8 cellular contexts compared by ENCODE assay signal in the genomic region with DNA sequence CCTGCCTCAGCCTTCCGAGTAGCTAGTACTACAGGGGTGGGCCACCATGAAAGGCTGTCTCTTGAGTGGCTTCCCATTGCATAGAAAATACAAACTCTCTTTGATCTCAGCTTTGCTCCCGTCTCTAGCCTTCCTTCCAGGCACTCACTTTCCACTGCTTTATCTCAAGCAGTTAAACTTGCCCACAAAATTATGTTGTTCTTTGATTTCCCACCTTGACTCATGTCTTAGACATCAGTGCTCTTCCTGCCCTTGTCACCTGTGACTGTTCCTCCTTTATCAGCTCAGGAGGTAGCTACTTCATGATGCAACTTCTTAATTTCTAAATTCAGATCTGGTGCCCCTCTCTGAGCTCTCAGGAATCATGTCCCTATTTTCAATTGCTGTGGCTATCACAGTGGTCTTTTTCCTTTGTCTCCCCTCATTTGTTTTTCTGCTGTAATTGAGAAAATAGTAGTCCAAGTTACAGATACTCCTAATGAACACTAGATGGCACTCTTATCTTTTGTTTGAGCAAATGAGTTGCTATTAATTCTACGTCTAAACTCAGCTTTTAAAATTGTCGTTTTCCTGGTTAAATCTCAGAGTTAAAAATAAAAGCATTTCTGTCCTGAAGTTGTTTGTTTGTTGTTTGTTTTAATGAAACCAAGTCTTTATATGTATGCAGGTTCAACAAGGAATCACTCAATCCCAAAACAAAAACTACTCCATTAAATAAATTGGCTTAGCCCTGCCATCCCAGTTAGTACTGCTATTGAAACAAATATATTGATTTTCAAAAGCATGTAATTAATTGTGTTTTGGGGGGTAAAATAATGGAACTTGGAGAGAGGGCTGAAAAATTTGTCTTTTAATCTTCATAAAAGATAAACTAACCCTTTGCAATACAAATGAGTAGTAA. TPM values are rescaled to one million over a fixed set of nuclear protein-coding genes. Genes with fewer than 3 reads are reported as not detected.
DNase-seq lines count a peak whose midpoint lies in the region; ATAC-seq, FAIRE-seq and TF ChIP-seq lines count a peak whose summit lies in the region.

No MANE protein-coding gene starts in this region.

- H3K9ac ChIP-seq in HepG2 (ENCODE audit: insufficient read depth, low read depth, low read length), result no peak overlapping the region

- no peak overlapping the region for H3K4me3 ChIP-seq in body of pancreas
- H3K4me3 ChIP-seq in HepG2 (replicated peaks in 1 of 3; ENCODE audit: insufficient read depth in 1 of 3, low read depth in 2 of 3, low read length in 3 of 3), result no peak overlapping the region

- H3K27ac Mint-ChIP-seq in CD14-positive monocyte, result no peak overlapping the region

- in situ Hi-C loops in HepG2 (cut with HindIII; ENCODE audit: extremely low pct_ligation_motif_present, low pct_unique_long_range_greater_than_20kb), result loop anchor here (5.0 kb wide), 1 partner anchor 252 kb away; no protein-coding TSS in a partner anchor

- H3K79me2 ChIP-seq in HepG2 (ENCODE audit: insufficient read depth, low read length), result no peaks in the 10 kb centered on the region

- no peak overlapping the region for H3K27ac ChIP-seq in body of pancreas
- no peak overlapping the region for H3K27ac ChIP-seq in HepG2 (ENCODE audit: extremely low read length, insufficient read depth, low read length)

- intact Hi-C loops in CD14-positive monocyte (cut with micrococcal nuclease) (loop anchor here (5.0 kb wide), 2 partner anchors 757 to 762 kb away; no protein-coding TSS in a partner anchor), body of pancreas (cut with DNase I) (loop anchor here (5.0 kb wide), 1 partner anchor 247 kb away; no protein-coding TSS in a partner anchor), HepG2 (cut with micrococcal nuclease; ENCODE audit: unreplicated experiment) (loop anchor here (1.0 to 10.0 kb wide), 2 partner anchors 249 to 600 kb away; no protein-coding TSS in a partner anchor)

- no TSS peak for BruUV-seq in HepG2 (replicated peaks; lab: Mats Ljungman, UMichigan)

- no peak for DNase-seq in CD14-positive monocyte (ENCODE audit: low spot score)
- DNase-seq in GM20000 (ENCODE audit: low spot score), result peak; percentile 34
- DNase-seq in NCI-H2227 treated with DMSO at 0.1 percent for 48 hours (lab: John Stamatoyannopoulos, UW), result peak; percentile 74
- DNase-seq in body of pancreas, result no peak
- DNase-seq in HepG2 (ENCODE audit: low spot score), result peak; percentile 24
- DNase-seq in HPDE6-E6E7 (ENCODE audit: extremely low spot score), result no peak

- no peaks in the 10 kb centered on the region for H4K20me1 ChIP-seq in HepG2 (ENCODE audit: insufficient read depth, low read length)

- H3K4me3 Mint-ChIP-seq in CD14-positive monocyte, result no peak overlapping the region

- TF ChIP-seq POLR2A in body of pancreas (IDR thresholded peaks at IDR 0.05), result no peak
- TF ChIP-seq POLR2A in HepG2 (IDR thresholded peaks at IDR 0.05; ENCODE audit: insufficient read depth in 1 of 2, low read depth in 2 of 2, low read length in 2 of 2), result no peak

- CTCF ChIA-PET in HepG2 (lab: Yijun Ruan, JAX; ENCODE audit: low intra/inter-chr PET ratio, low total read pairs), result interaction anchor here (3.8 kb wide), 1 partner anchor 248 kb away, joined by 70 read pairs; no protein-coding TSS in a partner anchor

- no peaks in the 10 kb centered on the region for H3K36me3 ChIP-seq in body of pancreas (replicated peaks in 1 of 2; ENCODE audit: insufficient read depth in 1 of 2, low read depth in 2 of 2)
- no peaks in the 10 kb centered on the region for H3K36me3 ChIP-seq in HepG2 (replicated peaks in 1 of 2; ENCODE audit: control insufficient read depth in 1 of 2, insufficient read depth in 2 of 2, low read length in 2 of 2)

- H3K4me1 ChIP-seq in body of pancreas, result no peaks in the 10 kb centered on the region
- no peaks in the 10 kb centered on the region for H3K4me1 ChIP-seq in HepG2 (ENCODE audit: insufficient read depth, low read length)

- H2AFZ ChIP-seq in HepG2 (ENCODE audit: low read length), result no peak overlapping the region

- peak; percentile 50; the same call in 1 of the 2 replicates for TF ChIP-seq RAD21 in HepG2 (CRISPR knock-in tag; IDR thresholded peaks at IDR 0.05)

- no peaks in the 10 kb centered on the region for H3K9me3 ChIP-seq in body of pancreas
- H3K9me3 ChIP-seq in HepG2 (ENCODE audit: low read length), result no peaks in the 10 kb centered on the region

- ATAC-seq in body of pancreas (no peak), HepG2 (no peak), HG03439 (IDR thresholded peaks at IDR 0.05; ENCODE audit: unreplicated experiment) (no peak), GM19328 (IDR thresholded peaks at IDR 0.05; ENCODE audit: unreplicated experiment) (no peak)

- POLR2A ChIA-PET in HepG2 (lab: Yijun Ruan, JAX), result no interaction called here

- WGBS in body of pancreas, 2 donors, result 3 to 9% methylated on average over 4 of the region's 4 CpGs
- WGBS in HepG2 (ENCODE audit: low lambda C conversion rate), result under 1% methylated on average over 4 of the region's 4 CpGs

- no peaks in the 10 kb centered on the region for H3K36me3 Mint-ChIP-seq in CD14-positive monocyte

- TF ChIP-seq EP300 in HepG2 (IDR thresholded peaks at IDR 0.05; ENCODE audit: low read depth in 2 of 2, low read length in 2 of 2), result no peak
- no peak for TF ChIP-seq EP300 in HepG2 (CRISPR knock-in tag; IDR thresholded peaks at IDR 0.05; ENCODE audit: borderline replicate concordance)

- no peak overlapping the region for H3K4me2 ChIP-seq in HepG2 (ENCODE audit: low read depth, low read length)

- H3K4me1 Mint-ChIP-seq in CD14-positive monocyte, result no peaks in the 10 kb centered on the region

- FAIRE-seq in HepG2 (lab: Jason Lieb, UNC), result peak; percentile 78

- TF ChIP-seq CTCF in CD14-positive monocyte (IDR thresholded peaks at IDR 0.05) (peak; percentile 77), GM20000 (IDR thresholded peaks at IDR 0.05; ENCODE audit: extremely low read depth, missing control alignments) (peak; percentile 33), body of pancreas (IDR thresholded peaks at IDR 0.05) (peak; percentile 29 to 77 (median 75)), HepG2 (CRISPR knock-in tag; IDR thresholded peaks at IDR 0.05) (peak; percentile 72)

- no peaks in the 10 kb centered on the region for H3K27me3 ChIP-seq in body of pancreas
- H3K27me3 ChIP-seq in HepG2 (ENCODE audit: control insufficient read depth in 1 of 2, insufficient read depth in 2 of 2, low read length in 2 of 2), result no peaks in the 10 kb centered on the region

- peaks cover 9 to 25% (median 17%) of the 10 kb centered on the region in 3 donors for H3K27me3 Mint-ChIP-seq in CD14-positive monocyte (ENCODE audit: low read depth in 3 of 3)

- H3K9me3 Mint-ChIP-seq in CD14-positive monocyte, result no peaks in the 10 kb centered on the region

TF ChIP-seq in HepG2, 621 proteins besides CTCF, POLR2A, EP300 and RAD21:
- TF ChIP-seq STAG1 (CRISPR knock-in tag; IDR thresholded peaks at IDR 0.05), result peak; percentile 90
- no peak for TF ChIP-seq JDP2 (CRISPR knock-in tag; IDR thresholded peaks at IDR 0.05; ENCODE audit: borderline replicate concordance)
- peak; percentile 59 for TF ChIP-seq SMC3 (IDR thresholded peaks at IDR 0.05; ENCODE audit: low read length)
- 0 out of 2 replicates have a peak, but pooled peaks have one; percentile 16 for TF ChIP-seq MIXL1 (CRISPR knock-in tag; IDR thresholded peaks at IDR 0.05)
- no peak for TF ChIP-seq CEBPG (CRISPR knock-in tag; IDR thresholded peaks at IDR 0.05)

RNA-seq across cellular contexts. Expression of a gene that starts 46.9 kb away (rescaled TPM):
- polyA plus RNA-seq in CD14-positive monocyte (under 1 TPM; 0.02 to 0.03 TPM), HepG2 (2011; rRNA removed) (0.17 and 0.42 TPM in 2 replicates)
- total RNA-seq in body of pancreas (1 to 10 TPM in 1 of 2 donors, under 1 TPM in 1; 0.52 to 3.0 TPM), HepG2 (2016; rRNA removed; fragmentation: Illumina TruSeq; extraction: Trizol) (0.63 and 0.66 TPM in 2 replicates)
- 0.09 and 0.10 TPM in 2 replicates for total RNA-seq in HepG2 (2016; cell fraction: cytosol; rRNA removed; fragmentation: Illumina TruSeq; extraction: Trizol; ENCODE audit: low read depth)
- 0.30 and 0.92 TPM in 2 replicates for total RNA-seq in HepG2 (2016; cell fraction: insoluble cytoplasmic fraction; rRNA removed; fragmentation: Illumina TruSeq; extraction: Trizol)
- 0.25 and 0.31 TPM in 2 replicates for total RNA-seq in HepG2 (2016; cell fraction: membrane; rRNA removed; fragmentation: Illumina TruSeq; extraction: Trizol)
- 0.28 and 0.87 TPM in 2 replicates for total RNA-seq in HepG2 (2016; cell fraction: nucleus; rRNA removed; fragmentation: Illumina TruSeq; extraction: Trizol)
- 0.06 and 0.08 TPM in 2 replicates for polyA plus RNA-seq in HepG2 (2011; cell fraction: cytosol; rRNA removed)
- 0.05 and 0.13 TPM in 2 replicates for polyA plus RNA-seq in HepG2 (2011; cell fraction: nucleus; rRNA removed)
- polyA plus RNA-seq in HepG2 (2012), result 0.20 and 0.46 TPM in 2 replicates
- 0.10 TPM in 2 replicates for polyA plus RNA-seq in HepG2 (2016; cell fraction: cytosol; fragmentation: Illumina TruSeq; extraction: Trizol; ENCODE audit: low read depth)
- 0.38 and 0.59 TPM in 2 replicates for polyA plus RNA-seq in HepG2 (2016; cell fraction: insoluble cytoplasmic fraction; fragmentation: Illumina TruSeq; extraction: Trizol; ENCODE audit: low read depth)
- 0.22 and 0.25 TPM in 2 replicates for polyA plus RNA-seq in HepG2 (2016; cell fraction: membrane; fragmentation: Illumina TruSeq; extraction: Trizol; ENCODE audit: low read depth)
- polyA plus RNA-seq in HepG2 (2016; cell fraction: nucleus; fragmentation: Illumina TruSeq; extraction: Trizol; ENCODE audit: insufficient read depth, low read depth), result 0.32 and 0.41 TPM in 2 replicates
- 2.4 and 27.2 TPM in 2 replicates for polyA minus RNA-seq in HepG2 (2011; rRNA and poly(A)+ RNA removed; ENCODE audit: low replicate concordance)
- 0.18 and 1.2 TPM in 2 replicates for polyA minus RNA-seq in HepG2 (2011; cell fraction: cytosol; rRNA and poly(A)+ RNA removed)
- polyA minus RNA-seq in HepG2 (2011; cell fraction: nucleus; rRNA and poly(A)+ RNA removed), result 0.77 and 1.6 TPM in 2 replicates

Comparison
In these comparisons a context has a peak if more than half of its experiments do, and no peak if none do; other contexts are left out.
1. DNase-seq: peak in GM20000 (single experiment), NCI-H2227 treated with DMSO at 0.1 percent for 48 hours (single experiment) and HepG2 (single experiment); none in CD14-positive monocyte (single experiment), body of pancreas (0 of 4) and HPDE6-E6E7 (single experiment).
2. Peak in every context shown above with its lines, with median percentiles within 50 percentile points of each other: CTCF ChIP-seq.